23 cellular contexts compared by ENCODE assay signal in genomic region chr1:200590001-200590400, GRCh38. TPM values are rescaled to one million over a fixed set of nuclear protein-coding genes. Genes with fewer than 3 reads are reported as not detected.
"Had no signal": no experiment of that assay in that cellular context is flagged by ENCODE, and none has a peak within 500 bp of the region (broad histone marks: within the 10 kb centered on the region; RNA-seq: fewer than 3 reads in every experiment).

No MANE protein-coding gene starts in this region.

- H3K9me3 ChIP-seq: body of pancreas, gastrocnemius medialis, heart left ventricle, thoracic aorta, vagina had no signal

- H3K4me1 ChIP-seq: body of pancreas, gastrocnemius medialis, vagina had no signal

- H3K27ac ChIP-seq: cardiac muscle cell, gastrocnemius medialis, thoracic aorta, vagina had no signal

- H3K36me3 ChIP-seq: gastrocnemius medialis, heart left ventricle, thoracic aorta, vagina had no signal

- H3K4me3 ChIP-seq: body of pancreas, cardiac muscle cell, gastrocnemius medialis, heart left ventricle, thoracic aorta, vagina had no signal

- DNase-seq: activated CD4-positive, alpha-beta T cell treated with anti-CD3 and anti-CD28 coated beads for 36 hours; activated CD4-positive, alpha-beta T cell treated with anti-CD3 and anti-CD28 coated beads, Interleukin-2, amount 50 U/mL, for 4 hours; activated CD8-positive, alpha-beta memory T cell treated with anti-CD3 and anti-CD28 coated beads for 24 hours; activated CD8-positive, alpha-beta memory T cell treated with anti-CD3 and anti-CD28 coated beads, Interleukin-2, amount 50 U/mL, for 4 hours; activated naive CD4-positive, alpha-beta T cell treated with anti-CD3 and anti-CD28 coated beads for 36 hours; activated naive CD8-positive, alpha-beta T cell treated with anti-CD3 and anti-CD28 coated beads, Interleukin-2, amount 10 ng/mL, durations not matched to agents 7 days and 5 days; activated T-cell treated with anti-CD3 and anti-CD28 coated beads, Interleukin-2, amount 50 U/mL, for 24 hours; body of pancreas; effector CD4-positive, alpha-beta T cell; gastrocnemius medialis; heart left ventricle; islet precursor cell; left cardiac atrium; naive B cell; occipital lobe; posterior cingulate gyrus; retina; stimulated activated CD4-positive, alpha-beta T cell treated with anti-CD3 and anti-CD28 coated beads, Interleukin-4, amount 100 ng/mL, for 24 hours; stimulated activated naive CD4-positive, alpha-beta T cell treated with Interleukin-2 at 50 U/mL for 16 hours; T-cell had no signal

- H3K27me3 ChIP-seq: body of pancreas, cardiac muscle cell, gastrocnemius medialis, heart left ventricle, vagina had no signal

- ATAC-seq: activated CD4-positive, alpha-beta T cell treated with anti-CD3 and anti-CD28 coated beads for 36 hours; body of pancreas; gastrocnemius medialis; heart left ventricle; left cardiac atrium; T-cell had no signal

RNA-seq across cellular contexts. Expression of gene KIF14, which starts 30.6 kb away (rescaled TPM):
- total RNA-seq: body of pancreas had no signal
